23 cellular contexts compared by ENCODE assay signal in the genomic region with DNA sequence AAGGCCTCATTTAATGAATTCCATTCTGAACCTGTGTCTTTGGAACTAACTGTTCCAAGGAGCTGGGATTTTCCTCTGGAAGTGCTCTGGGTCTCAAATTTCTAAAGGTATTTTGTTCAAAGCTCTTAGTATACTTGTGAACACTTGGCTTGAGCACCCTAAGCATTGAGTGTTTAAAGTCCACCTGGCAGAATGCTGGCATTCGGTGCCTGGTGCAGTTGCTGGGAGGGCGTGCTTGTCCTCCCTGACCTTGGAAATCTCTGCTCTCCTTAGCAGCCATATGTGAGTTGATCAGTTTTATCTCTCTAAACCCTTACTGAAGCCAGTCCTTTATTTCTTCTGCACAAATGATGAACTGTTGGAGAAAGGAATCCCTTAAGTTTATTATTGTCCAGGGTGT. TPM values are rescaled to one million over a fixed set of nuclear protein-coding genes. Genes with fewer than 3 reads are reported as not detected.
DNase-seq lines count a peak whose midpoint lies in the region; ATAC-seq and TF ChIP-seq lines count a peak whose summit lies in the region.
"Had no signal": no experiment of that assay in that cellular context is flagged by ENCODE, and none has a peak within 500 bp of the region (broad histone marks: within the 10 kb centered on the region; RNA-seq: fewer than 3 reads in every experiment).

No MANE protein-coding gene starts in this region.

- peak; percentile 5 for DNase-seq in NCI-H524 treated with DMSO at 0.1 percent for 48 hours (lab: John Stamatoyannopoulos, UW)
- no peak for DNase-seq in epithelial cell of proximal tubule (ENCODE audit: low read depth)
- no peak for DNase-seq in mesothelial cell of epicardium (ENCODE audit: low spot score in 2 of 2, unreplicated experiment in 2 of 2)
- DNase-seq in T-helper 17 cell = no peak
- no peak for DNase-seq in NCI-H2081 treated with DMSO at 0.1 percent for 48 hours (lab: John Stamatoyannopoulos, UW)
- DNase-seq: activated CD4-positive, alpha-beta T cell treated with anti-CD3 and anti-CD28 coated beads for 1 hour; activated CD8-positive, alpha-beta memory T cell treated with anti-CD3 and anti-CD28 coated beads for 24 hours; activated T-cell treated with anti-CD3 and anti-CD28 coated beads, Interleukin-2, amount 50 U/mL, for 72 hours; COR-L47; foreskin melanocyte; GOT3; NCI-H1105; NCI-H2081; NCI-H510A treated with DMSO at 0.1 percent for 48 hours; Right ventricle myocardium superior; stimulated activated CD4-positive, alpha-beta T cell treated with anti-CD3 and anti-CD28 coated beads, Interleukin-12 subunit alpha, Interleukin-12 subunit beta, amount 100 ng/mL, for 4 hours; stimulated activated CD8-positive, alpha-beta memory T cell treated with anti-CD3 and anti-CD28 coated beads, Interleukin-4, amount 100 ng/mL, for 48 hours; SW 1271 had no signal

- H3K4me1 Mint-ChIP-seq in mesothelial cell of epicardium (peaks cover 35% of the 10 kb centered on the region), T-helper 17 cell (peaks cover 15% of the 10 kb centered on the region)
- peaks cover 51% of the 10 kb centered on the region for H3K4me1 Mint-ChIP-seq in stimulated activated memory B cell treated with anti-CD40 and anti-IgM and Interleukin-4, amounts not matched to agents 10 μg/mL and 1 μg/mL and 100 μg/mL, for 72 hours

- H3K9me3 Mint-ChIP-seq in mesothelial cell of epicardium = no peaks in the 10 kb centered on the region
- no peaks in the 10 kb centered on the region for H3K9me3 Mint-ChIP-seq in stimulated activated memory B cell treated with anti-CD40 and anti-IgM and Interleukin-4, amounts not matched to agents 10 μg/mL and 1 μg/mL and 100 μg/mL, for 72 hours
- H3K9me3 Mint-ChIP-seq: activated naive CD4-positive, alpha-beta T cell treated with anti-CD3 and anti-CD28 coated beads, Interleukin-2, amount 50 U/mL, for 72 hours; activated T-cell treated with anti-CD3 and anti-CD28 coated beads, Interleukin-2, amount 50 U/mL, for 72 hours had no signal

- H3K27me3 Mint-ChIP-seq in mesothelial cell of epicardium (ENCODE audit: low read depth) = peaks cover 2% of the 10 kb centered on the region
- H3K27me3 Mint-ChIP-seq in stimulated activated memory B cell treated with anti-CD40 and anti-IgM and Interleukin-4, amounts not matched to agents 10 μg/mL and 1 μg/mL and 100 μg/mL, for 72 hours = peaks cover 23% of the 10 kb centered on the region
- peaks cover 76% of the 10 kb centered on the region for H3K27me3 Mint-ChIP-seq in T-helper 17 cell

- no peak for TF ChIP-seq CTCF in epithelial cell of proximal tubule (conservative IDR thresholded peaks at IDR 0.05; ENCODE audit: low read depth, low read length)
- TF ChIP-seq CTCF in mesothelial cell of epicardium (IDR thresholded peaks at IDR 0.05; ENCODE audit: unreplicated experiment) = no peak

- H3K4me3 ChIP-seq in epithelial cell of proximal tubule (ENCODE audit: low read depth, low read length) = peak overlapping the region; percentile 82
- H3K4me3 ChIP-seq: prostate gland, suprapubic skin had no signal

- no peaks in the 10 kb centered on the region for H3K9me3 ChIP-seq in T-helper 17 cell (ENCODE audit: control insufficient read depth, low read length, poor library complexity, severe bottlenecking)
- H3K9me3 ChIP-seq: prostate gland, suprapubic skin had no signal

- peaks cover 12% of the 10 kb centered on the region for H3K36me3 Mint-ChIP-seq in mesothelial cell of epicardium
- peaks cover 29% of the 10 kb centered on the region for H3K36me3 Mint-ChIP-seq in stimulated activated memory B cell treated with anti-CD40 and anti-IgM and Interleukin-4, amounts not matched to agents 10 μg/mL and 1 μg/mL and 100 μg/mL, for 72 hours
- no peaks in the 10 kb centered on the region for H3K36me3 Mint-ChIP-seq in T-helper 17 cell (ENCODE audit: low read depth)

- H3K4me3 Mint-ChIP-seq in mesothelial cell of epicardium (no peak overlapping the region), T-helper 17 cell (no peak overlapping the region)
- H3K4me3 Mint-ChIP-seq in stimulated activated memory B cell treated with anti-CD40 and anti-IgM and Interleukin-4, amounts not matched to agents 10 μg/mL and 1 μg/mL and 100 μg/mL, for 72 hours = no peak overlapping the region
- H3K4me3 Mint-ChIP-seq: activated T-cell treated with anti-CD3 and anti-CD28 coated beads, Interleukin-2, amount 50 U/mL, for 72 hours had no signal

- H3K27ac Mint-ChIP-seq in mesothelial cell of epicardium = peak overlapping the region; percentile 10
- H3K27ac Mint-ChIP-seq in stimulated activated memory B cell treated with anti-CD40 and anti-IgM and Interleukin-4, amounts not matched to agents 10 μg/mL and 1 μg/mL and 100 μg/mL, for 72 hours = peak overlapping the region; percentile 44
- no peak overlapping the region for H3K27ac Mint-ChIP-seq in T-helper 17 cell
- H3K27ac Mint-ChIP-seq: activated naive CD4-positive, alpha-beta T cell treated with anti-CD3 and anti-CD28 coated beads, Interleukin-2, amount 50 U/mL, for 72 hours; activated T-cell treated with anti-CD3 and anti-CD28 coated beads, Interleukin-2, amount 50 U/mL, for 72 hours had no signal

- ATAC-seq in stimulated activated memory B cell treated with anti-CD40 and anti-IgM and Interleukin-4, amounts not matched to agents 10 μg/mL and 1 μg/mL and 100 μg/mL, for 72 hours = no peak
- ATAC-seq in T-helper 17 cell (no peak), HG03571 (IDR thresholded peaks at IDR 0.05; ENCODE audit: unreplicated experiment) (no peak)
- ATAC-seq: activated naive CD4-positive, alpha-beta T cell treated with anti-CD3 and anti-CD28 coated beads, Interleukin-2, amount 50 U/mL, for 72 hours; activated T-cell treated with anti-CD3 and anti-CD28 coated beads, Interleukin-2, amount 50 U/mL, for 72 hours had no signal

RNA-seq across cellular contexts. Expression of a gene that starts 3.0 kb away (rescaled TPM):
- total RNA-seq in epithelial cell of proximal tubule (7.7 and 13.8 TPM in 2 replicates), mesothelial cell of epicardium (10.7 to 12.5 TPM (median 12.2 TPM) in 3 replicates), T-helper 17 cell (under 1 TPM in 1 of 2 donors, not detected in 1; 0.72 TPM)
- total RNA-seq: activated naive CD4-positive, alpha-beta T cell treated with anti-CD3 and anti-CD28 coated beads, Interleukin-2, amount 50 U/mL, for 72 hours; activated T-cell treated with anti-CD3 and anti-CD28 coated beads, Interleukin-2, amount 50 U/mL, for 72 hours had no signal

RNA-seq across cellular contexts. Expression of a gene that starts 35.6 kb away (rescaled TPM):
- total RNA-seq in epithelial cell of proximal tubule (3.9 and 12.0 TPM in 2 replicates), mesothelial cell of epicardium (10.8 to 12.1 TPM (median 11.9 TPM) in 3 replicates), T-helper 17 cell (under 1 TPM in 1 of 2 donors, not detected in 1; 0.75 TPM)
- total RNA-seq: activated naive CD4-positive, alpha-beta T cell treated with anti-CD3 and anti-CD28 coated beads, Interleukin-2, amount 50 U/mL, for 72 hours; activated T-cell treated with anti-CD3 and anti-CD28 coated beads, Interleukin-2, amount 50 U/mL, for 72 hours had no signal
